ENCODE assay signal across 1 cellular context in genomic region chr19:10027158-10027997, GRCh38.
TF ChIP-seq lines count a peak whose summit lies in the region.

No MANE protein-coding gene starts in this region.

TF ChIP-seq in K562, 482 proteins besides CTCF, POLR2A, EP300 and RAD21 (continued from another document and continues in another):
- TF ChIP-seq ZFX (CRISPR knock-in tag; IDR thresholded peaks at IDR 0.05) = no peak
- TF ChIP-seq USF2 (CRISPR knock-in tag; IDR thresholded peaks at IDR 0.05) = peak; percentile 78
- TF ChIP-seq MTF1 (CRISPR knock-in tag; IDR thresholded peaks at IDR 0.05; ENCODE audit: borderline replicate concordance) = no peak
- TF ChIP-seq HDAC8 (tag; IDR thresholded peaks at IDR 0.05) = no peak
- no peak for TF ChIP-seq SRSF3 (IDR thresholded peaks at IDR 0.05; ENCODE audit: insufficient read depth, low read length)
- no peak for TF ChIP-seq HDAC3 (IDR thresholded peaks at IDR 0.05; ENCODE audit: borderline replicate concordance, partially characterized antibody)
- TF ChIP-seq NFE2 (IDR thresholded peaks at IDR 0.05; ENCODE audit: low read depth) = no peak
- no peak for TF ChIP-seq ZNF143 (CRISPR knock-in tag; IDR thresholded peaks at IDR 0.05)
- no peak for TF ChIP-seq ZNF518B (CRISPR knock-in tag; IDR thresholded peaks at IDR 0.05)
- TF ChIP-seq HSF4 (CRISPR knock-in tag; IDR thresholded peaks at IDR 0.05; ENCODE audit: borderline replicate concordance) = no peak
- peak; percentile 100 for TF ChIP-seq TEAD2 (tag; IDR thresholded peaks at IDR 0.05)
- TF ChIP-seq CBX2 (IDR thresholded peaks at IDR 0.05; ENCODE audit: insufficient read depth, low read length, poor library complexity, severe bottlenecking) = no peak
- peak; percentile 79 for TF ChIP-seq SP1 (CRISPR knock-in tag; IDR thresholded peaks at IDR 0.05)
- no peak for TF ChIP-seq HNRNPH1 (optimal IDR thresholded peaks at IDR 0.05; ENCODE audit: low read depth, low read length)
- no peak for TF ChIP-seq MEIS2 (IDR thresholded peaks at IDR 0.05; ENCODE audit: partially characterized antibody)
- no peak for TF ChIP-seq TSC22D4 (tag; IDR thresholded peaks at IDR 0.05)
- no peak for TF ChIP-seq ATF6 (CRISPR knock-in tag; IDR thresholded peaks at IDR 0.05)
- TF ChIP-seq MEF2D (tag; conservative IDR thresholded peaks at IDR 0.05; ENCODE audit: low read depth) = no peak
- TF ChIP-seq ARID4B (CRISPR knock-in tag; IDR thresholded peaks at IDR 0.05) = peak; percentile 80; the same call in 1 of the 2 replicates
- no peak for TF ChIP-seq GTF2A2 (tag; IDR thresholded peaks at IDR 0.05)
- no peak for TF ChIP-seq ELF2 (CRISPR knock-in tag; IDR thresholded peaks at IDR 0.05)
- no peak for TF ChIP-seq ZC3H8 (IDR thresholded peaks at IDR 0.05)
- no peak for TF ChIP-seq MAFK (IDR thresholded peaks at IDR 0.05; ENCODE audit: low read length)
- TF ChIP-seq XRCC5 (IDR thresholded peaks at IDR 0.05; ENCODE audit: low read depth, low read length) = peak; percentile 94
- no peak for TF ChIP-seq ATF1 (CRISPR knock-in tag; IDR thresholded peaks at IDR 0.05)
- TF ChIP-seq ATF1 (tag; IDR thresholded peaks at IDR 0.05) = peak; percentile 75
- no peak for TF ChIP-seq THAP7 (CRISPR knock-in tag; IDR thresholded peaks at IDR 0.05)
- no peak for TF ChIP-seq ZNF699 (CRISPR knock-in tag; IDR thresholded peaks at IDR 0.05; ENCODE audit: insufficient replicate concordance)
- TF ChIP-seq NFATC3 (IDR thresholded peaks at IDR 0.05) = no peak
- TF ChIP-seq HBP1 (CRISPR knock-in tag; IDR thresholded peaks at IDR 0.05) = no peak
- no peak for TF ChIP-seq ZBTB9 (CRISPR knock-in tag; IDR thresholded peaks at IDR 0.05)
- no peak for TF ChIP-seq ZNF512 (tag; IDR thresholded peaks at IDR 0.05)
- no peak for TF ChIP-seq ZNF124 (CRISPR knock-in tag; IDR thresholded peaks at IDR 0.05)
- TF ChIP-seq SRSF9 (IDR thresholded peaks at IDR 0.05; ENCODE audit: borderline replicate concordance, low read depth, low read length) = no peak
- TF ChIP-seq SOX6 (IDR thresholded peaks at IDR 0.05) = peak; percentile 64
- no peak for TF ChIP-seq EWSR1 (IDR thresholded peaks at IDR 0.05; ENCODE audit: borderline replicate concordance, low read depth, partially characterized antibody)
- TF ChIP-seq NFIX (CRISPR knock-in tag; IDR thresholded peaks at IDR 0.05; ENCODE audit: low read depth) = peak; percentile 35; the same call in 1 of the 2 replicates
- TF ChIP-seq DACH1 (IDR thresholded peaks at IDR 0.05; ENCODE audit: partially characterized antibody) = peak; percentile 90
